ENCODE assay signal across 8 cellular contexts in the genomic region with DNA sequence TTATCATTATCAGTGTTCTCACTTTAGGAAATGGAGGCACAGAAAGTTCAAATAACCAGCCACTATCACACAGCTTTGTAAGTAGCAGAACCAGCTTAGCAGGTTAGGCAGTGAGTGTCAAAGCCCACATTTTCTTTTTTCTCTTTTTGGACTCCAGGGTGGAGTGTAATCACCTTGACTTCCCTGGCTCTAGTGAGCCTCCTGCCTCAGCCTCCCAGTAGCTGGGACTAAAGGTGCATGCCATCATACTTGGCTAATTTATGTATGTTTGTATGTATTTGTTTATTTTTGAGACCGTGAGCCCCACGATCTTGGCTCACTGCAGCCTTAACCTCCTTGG. TPM values are rescaled to one million over a fixed set of nuclear protein-coding genes. Genes with fewer than 3 reads are reported as not detected.
DNase-seq lines count a peak whose midpoint lies in the region; ATAC-seq, FAIRE-seq and TF ChIP-seq lines count a peak whose summit lies in the region.

No MANE protein-coding gene starts in this region.

- FAIRE-seq in HepG2 (lab: Jason Lieb, UNC) = no peak

- peaks cover 57% of the 10 kb centered on the region for H3K4me1 Mint-ChIP-seq in activated naive CD4-positive, alpha-beta T cell treated with anti-CD3 and anti-CD28 coated beads, Interleukin-2, amount 10 ng/mL, durations not matched to agents 7 days and 5 days
- H3K4me1 Mint-ChIP-seq in WTC11 (peaks cover 13% of the 10 kb centered on the region), type B pancreatic cell (ENCODE audit: unreplicated experiment) (peaks cover 17% of the 10 kb centered on the region), nephron progenitor cell (peaks cover 6% of the 10 kb centered on the region)

- ATAC-seq in WTC11 (peak; percentile 51; the same call in 1 of the 2 replicates), HepG2 (peak; percentile 57)

- H3K4me3 ChIP-seq in HepG2 (replicated peaks in 1 of 3; ENCODE audit: insufficient read depth in 1 of 3, low read depth in 2 of 3, low read length in 3 of 3) (peak overlapping the region in 2 of 3 experiments; percentile 6 to 47; a peak in 2 of 6 replicates), SJCRH30 (no peak overlapping the region)

- H3K9me3 ChIP-seq in HepG2 (ENCODE audit: low read length) (no peaks in the 10 kb centered on the region), SJCRH30 (replicated peaks) (no peaks in the 10 kb centered on the region)

- H3K27ac Mint-ChIP-seq in activated naive CD4-positive, alpha-beta T cell treated with anti-CD3 and anti-CD28 coated beads, Interleukin-2, amount 10 ng/mL, durations not matched to agents 7 days and 5 days = peak overlapping the region; percentile 55
- H3K27ac Mint-ChIP-seq in WTC11 = no peak overlapping the region
- peak overlapping the region; percentile 88 for H3K27ac Mint-ChIP-seq in type B pancreatic cell
- no peak overlapping the region for H3K27ac Mint-ChIP-seq in nephron progenitor cell

- H3K36me3 ChIP-seq in HepG2 (replicated peaks in 1 of 2; ENCODE audit: control insufficient read depth in 1 of 2, insufficient read depth in 2 of 2, low read length in 2 of 2) (no peaks in the 10 kb centered on the region), SJCRH30 (no peaks in the 10 kb centered on the region)

- no peaks in the 10 kb centered on the region for H4K20me1 ChIP-seq in HepG2 (ENCODE audit: insufficient read depth, low read length)

- TF ChIP-seq CTCF in WTC11 (IDR thresholded peaks at IDR 0.05) (no peak), HepG2 (CRISPR knock-in tag; IDR thresholded peaks at IDR 0.05) (peak; percentile 4; the same call in 1 of the 2 replicates), type B pancreatic cell (conservative IDR thresholded peaks at IDR 0.05) (no peak), nephron progenitor cell (IDR thresholded peaks at IDR 0.05) (no peak)

- in situ Hi-C loops in HepG2 (cut with HindIII; ENCODE audit: extremely low pct_ligation_motif_present, low pct_unique_long_range_greater_than_20kb) = no loop called here

- intact Hi-C loops in HepG2 (cut with micrococcal nuclease; ENCODE audit: unreplicated experiment) = no loop called here

- no peak for DNase-seq in activated naive CD4-positive, alpha-beta T cell treated with anti-CD3 and anti-CD28 coated beads, Interleukin-2, amount 10 ng/mL, durations not matched to agents 7 days and 5 days
- no peak for DNase-seq in activated naive CD4-positive, alpha-beta T cell treated with anti-CD3 and anti-CD28 coated beads, Interleukin-2, amount 50 U/mL, for 16 hours
- no peak for DNase-seq in WTC11 (ENCODE audit: low spot score)
- no peak for DNase-seq in HepG2 (ENCODE audit: low spot score)
- no peak for DNase-seq in type B pancreatic cell (ENCODE audit: extremely low spot score, unreplicated experiment)
- no peak for DNase-seq in nephron progenitor cell
- no peak for DNase-seq in putamen (ENCODE audit: low spot score)
- no peak for DNase-seq in SJCRH30

- H3K27ac ChIP-seq in HepG2 (ENCODE audit: extremely low read length, insufficient read depth, low read length) = peak overlapping the region; percentile 66
- H3K27ac ChIP-seq in SJCRH30 = no peak overlapping the region

- peak overlapping the region; percentile 61 for H3K4me2 ChIP-seq in HepG2 (ENCODE audit: low read depth, low read length)

- TF ChIP-seq EP300 in HepG2 (IDR thresholded peaks at IDR 0.05; ENCODE audit: low read depth in 2 of 2, low read length in 2 of 2) = no peak
- no peak for TF ChIP-seq EP300 in HepG2 (CRISPR knock-in tag; IDR thresholded peaks at IDR 0.05; ENCODE audit: borderline replicate concordance)

- peaks cover 5% of the 10 kb centered on the region for H3K36me3 Mint-ChIP-seq in activated naive CD4-positive, alpha-beta T cell treated with anti-CD3 and anti-CD28 coated beads, Interleukin-2, amount 10 ng/mL, durations not matched to agents 7 days and 5 days
- H3K36me3 Mint-ChIP-seq in WTC11 (no peaks in the 10 kb centered on the region), type B pancreatic cell (no peaks in the 10 kb centered on the region), nephron progenitor cell (ENCODE audit: low read depth) (no peaks in the 10 kb centered on the region)

- no TSS peak for BruUV-seq in HepG2 (replicated peaks; lab: Mats Ljungman, UMichigan)

- WGBS in HepG2 (ENCODE audit: low lambda C conversion rate) = 50% methylated on average over 2 of the region's 2 CpGs

- H3K27me3 ChIP-seq in HepG2 (ENCODE audit: control insufficient read depth in 1 of 2, insufficient read depth in 2 of 2, low read length in 2 of 2) (no peaks in the 10 kb centered on the region), SJCRH30 (no peaks in the 10 kb centered on the region; the same call in 1 of the 2 replicates)

- peak overlapping the region; percentile 12 for H3K9ac ChIP-seq in HepG2 (ENCODE audit: insufficient read depth, low read depth, low read length)

- peak overlapping the region; percentile 0 for H2AFZ ChIP-seq in HepG2 (ENCODE audit: low read length)

- TF ChIP-seq POLR2A in HepG2 (IDR thresholded peaks at IDR 0.05; ENCODE audit: insufficient read depth in 1 of 2, low read depth in 2 of 2, low read length in 2 of 2) = no peak

- H3K27me3 Mint-ChIP-seq in activated naive CD4-positive, alpha-beta T cell treated with anti-CD3 and anti-CD28 coated beads, Interleukin-2, amount 10 ng/mL, durations not matched to agents 7 days and 5 days = no peaks in the 10 kb centered on the region
- no peaks in the 10 kb centered on the region for H3K27me3 Mint-ChIP-seq in WTC11 (ENCODE audit: low read depth)
- H3K27me3 Mint-ChIP-seq in type B pancreatic cell = no peaks in the 10 kb centered on the region
- H3K27me3 Mint-ChIP-seq in nephron progenitor cell (ENCODE audit: low read depth, poor library complexity) = peaks cover 13% of the 10 kb centered on the region

- no peak for TF ChIP-seq RAD21 in HepG2 (CRISPR knock-in tag; IDR thresholded peaks at IDR 0.05)

- CTCF ChIA-PET in activated naive CD4-positive, alpha-beta T cell treated with anti-CD3 and anti-CD28 coated beads, Interleukin-2, amount 10 ng/mL, durations not matched to agents 7 days and 5 days (lab: Charles Lee) = interaction anchor here (1.1 to 1.2 kb wide), 2 partner anchors 13 to 129 kb away, joined by 3 read pairs; no protein-coding TSS in a partner anchor
- CTCF ChIA-PET in WTC11 (lab: Charles Lee) = interaction anchor here (1.0 to 2.4 kb wide), 5 partner anchors 8 to 288 kb away, joined by 3 to 11 read pairs (median 5); partner anchors contain the start of gene NCOA3
- CTCF ChIA-PET in HepG2 (lab: Yijun Ruan, JAX; ENCODE audit: low intra/inter-chr PET ratio, low total read pairs) = no interaction called here

- no peaks in the 10 kb centered on the region for H3K79me2 ChIP-seq in HepG2 (ENCODE audit: insufficient read depth, low read length)

- POLR2A ChIA-PET in WTC11 (lab: Charles Lee) (interaction anchor here (1.4 kb wide), 1 partner anchor 8 kb away, joined by 7 read pairs; the partner anchor contains the start of gene NCOA3), HepG2 (lab: Yijun Ruan, JAX) (interaction anchor here (0.8 to 2.8 kb wide), 11 partner anchors 8 to 137 kb away, joined by 3 to 89 read pairs (median 6); partner anchors contain the start of genes NCOA3 and ZMYND8)

- H3K4me3 Mint-ChIP-seq in activated naive CD4-positive, alpha-beta T cell treated with anti-CD3 and anti-CD28 coated beads, Interleukin-2, amount 10 ng/mL, durations not matched to agents 7 days and 5 days = no peak overlapping the region
- no peak overlapping the region for H3K4me3 Mint-ChIP-seq in WTC11
- peak overlapping the region; percentile 63 for H3K4me3 Mint-ChIP-seq in type B pancreatic cell
- no peak overlapping the region for H3K4me3 Mint-ChIP-seq in nephron progenitor cell

- H3K4me1 ChIP-seq in HepG2 (ENCODE audit: insufficient read depth, low read length) (peaks cover 49% of the 10 kb centered on the region), SJCRH30 (peaks cover 12% of the 10 kb centered on the region; the same call in 1 of the 2 replicates)

- H3K9me3 Mint-ChIP-seq in activated naive CD4-positive, alpha-beta T cell treated with anti-CD3 and anti-CD28 coated beads, Interleukin-2, amount 10 ng/mL, durations not matched to agents 7 days and 5 days = peaks cover 2% of the 10 kb centered on the region
- H3K9me3 Mint-ChIP-seq in WTC11 (0 out of 2 replicates have a peak, but pooled peaks cover 3% of the 10 kb centered on the region), type B pancreatic cell (no peaks in the 10 kb centered on the region), nephron progenitor cell (peaks cover 3% of the 10 kb centered on the region)

TF ChIP-seq in HepG2, 621 proteins besides CTCF, POLR2A, EP300 and RAD21 (continues in another document):
- TF ChIP-seq RXRB (CRISPR knock-in tag; IDR thresholded peaks at IDR 0.05; ENCODE audit: borderline replicate concordance) = no peak
- no peak for TF ChIP-seq GTF3A (CRISPR knock-in tag; conservative IDR thresholded peaks at IDR 0.05)
- TF ChIP-seq ZNF749 (CRISPR knock-in tag; IDR thresholded peaks at IDR 0.05; ENCODE audit: borderline replicate concordance) = no peak

RNA-seq across cellular contexts. Expression of gene NCOA3, which starts 7.8 kb away (rescaled TPM):
- total RNA-seq in WTC11 (2021) (20.2 to 25.2 TPM (median 21.5 TPM) in 3 replicates), HepG2 (2016; rRNA removed; fragmentation: Illumina TruSeq; extraction: Trizol) (56.8 and 76.2 TPM in 2 replicates), type B pancreatic cell (ENCODE audit: low replicate concordance) (37.3 and 50.2 TPM in 2 replicates)
- total RNA-seq in HepG2 (2016; cell fraction: cytosol; rRNA removed; fragmentation: Illumina TruSeq; extraction: Trizol; ENCODE audit: low read depth) = 30.2 and 36.5 TPM in 2 replicates
- 56.0 and 74.0 TPM in 2 replicates for total RNA-seq in HepG2 (2016; cell fraction: insoluble cytoplasmic fraction; rRNA removed; fragmentation: Illumina TruSeq; extraction: Trizol)
- 34.2 and 36.7 TPM in 2 replicates for total RNA-seq in HepG2 (2016; cell fraction: membrane; rRNA removed; fragmentation: Illumina TruSeq; extraction: Trizol)
- 59.3 and 64.3 TPM in 2 replicates for total RNA-seq in HepG2 (2016; cell fraction: nucleus; rRNA removed; fragmentation: Illumina TruSeq; extraction: Trizol)
- 25.0 and 35.0 TPM in 2 replicates for polyA plus RNA-seq in HepG2 (2011; rRNA removed)
- 17.2 and 18.9 TPM in 2 replicates for polyA plus RNA-seq in HepG2 (2011; cell fraction: cytosol; rRNA removed)
- 36.9 and 40.6 TPM in 2 replicates for polyA plus RNA-seq in HepG2 (2011; cell fraction: nucleus; rRNA removed)
- 22.6 and 26.9 TPM in 2 replicates for polyA plus RNA-seq in HepG2 (2012)
- 2.0 and 2.4 TPM in 2 replicates for polyA plus RNA-seq in HepG2 (2016; cell fraction: cytosol; fragmentation: Illumina TruSeq; extraction: Trizol; ENCODE audit: low read depth)
- 40.1 and 40.4 TPM in 2 replicates for polyA plus RNA-seq in HepG2 (2016; cell fraction: insoluble cytoplasmic fraction; fragmentation: Illumina TruSeq; extraction: Trizol; ENCODE audit: low read depth)
- polyA plus RNA-seq in HepG2 (2016; cell fraction: membrane; fragmentation: Illumina TruSeq; extraction: Trizol; ENCODE audit: low read depth) = 5.5 and 5.7 TPM in 2 replicates
- 53.5 and 57.7 TPM in 2 replicates for polyA plus RNA-seq in HepG2 (2016; cell fraction: nucleus; fragmentation: Illumina TruSeq; extraction: Trizol; ENCODE audit: insufficient read depth, low read depth)
- polyA minus RNA-seq in HepG2 (2011; rRNA and poly(A)+ RNA removed; ENCODE audit: low replicate concordance) = 49.8 and 56.6 TPM in 2 replicates
- 41.6 and 42.5 TPM in 2 replicates for polyA minus RNA-seq in HepG2 (2011; cell fraction: cytosol; rRNA and poly(A)+ RNA removed)
- 75.8 and 76.3 TPM in 2 replicates for polyA minus RNA-seq in HepG2 (2011; cell fraction: nucleus; rRNA and poly(A)+ RNA removed)
- total RNA-seq in SJCRH30 (2014; rRNA removed; shearing (Covaris generic)) = 26.7 and 28.1 TPM in 2 replicates

Comparison
In these comparisons a context has a peak if more than half of its experiments do, and no peak if none do; other contexts are left out.
1. H3K27ac Mint-ChIP-seq: peak in activated naive CD4-positive, alpha-beta T cell treated with anti-CD3 and anti-CD28 coated beads, Interleukin-2, amount 10 ng/mL, durations not matched to agents 7 days and 5 days (single experiment) and type B pancreatic cell (single experiment); none in WTC11 (single experiment) and nephron progenitor cell (single experiment).